Comparison of ENCODE assay signal across 21 cellular contexts in the genomic region with DNA sequence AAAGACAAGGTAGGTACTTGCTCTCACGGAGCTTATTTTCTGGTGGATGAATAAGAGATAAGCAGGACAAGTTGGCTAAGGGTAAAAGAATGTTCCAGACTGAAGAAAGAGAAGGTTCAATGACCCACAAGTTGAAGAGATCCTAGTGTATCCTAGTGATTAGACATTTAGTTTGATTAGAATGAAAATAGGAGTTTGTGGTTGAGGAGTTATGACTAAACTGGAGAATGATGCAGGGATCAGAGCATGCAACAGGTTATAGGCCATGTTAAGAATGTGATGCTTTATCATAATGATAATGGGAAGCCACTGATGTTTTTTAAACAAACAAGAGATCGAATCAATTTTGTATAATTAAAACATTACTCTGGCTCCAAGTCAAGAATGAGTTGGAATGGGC.
"Had no signal": no experiment of that assay in that cellular context is flagged by ENCODE, and none has a peak within 500 bp of the region (broad histone marks: within the 10 kb centered on the region; RNA-seq: fewer than 3 reads in every experiment).

No MANE protein-coding gene starts in this region.

- H3K27ac ChIP-seq: coronary artery, dorsolateral prefrontal cortex, gastrocnemius medialis, heart right ventricle, left ventricle myocardium inferior, lower lobe of right lung, neural progenitor cell, pancreas, stomach, thoracic aorta, transverse colon had no signal

- H3K27me3 ChIP-seq: gastrocnemius medialis, heart right ventricle, neural progenitor cell, pancreas, stomach had no signal

- ATAC-seq: gastrocnemius medialis; heart right ventricle; left cardiac atrium; lower lobe of right lung; natural killer cell treated with Interleukin-12 subunit alpha and Interleukin-12 subunit beta and Interleukin-15 and Interleukin-18, amount 100 ng/mL, for 72 hours; pancreas; right cardiac atrium had no signal

- H3K9me3 ChIP-seq: gastrocnemius medialis, heart right ventricle, left ventricle myocardium inferior, lower lobe of right lung, pancreas, stomach, thoracic aorta, transverse colon had no signal

- H3K4me3 ChIP-seq: coronary artery, dorsolateral prefrontal cortex, gastrocnemius medialis, heart right ventricle, left ventricle myocardium inferior, lower lobe of right lung, neural progenitor cell, pancreas, stomach, thoracic aorta, transverse colon had no signal

- DNase-seq: dorsolateral prefrontal cortex; effector CD8-positive, alpha-beta T cell; gastrocnemius medialis; heart right ventricle; left cardiac atrium; left ventricle myocardium inferior; lower lobe of right lung; midbrain; occipital lobe; pancreas; right cardiac atrium; small intestine; stimulated activated CD4-positive, alpha-beta T cell treated with anti-CD3 and anti-CD28 coated beads, Interleukin-12 subunit alpha, Interleukin-12 subunit beta, amount 100 ng/mL, for 4 hours; stimulated activated naive CD4-positive, alpha-beta T cell; stomach; substantia nigra; transverse colon had no signal

- H3K4me1 ChIP-seq: gastrocnemius medialis, heart right ventricle, left ventricle myocardium inferior, lower lobe of right lung, neural progenitor cell, pancreas had no signal

- H3K36me3 ChIP-seq: gastrocnemius medialis, heart right ventricle, left ventricle myocardium inferior, lower lobe of right lung, neural progenitor cell, pancreas, stomach, thoracic aorta, transverse colon had no signal
